18 cellular contexts compared by ENCODE assay signal in genomic region chr9:79382468-79382867, GRCh38.
DNase-seq lines count a peak whose midpoint lies in the region; ATAC-seq, FAIRE-seq and TF ChIP-seq lines count a peak whose summit lies in the region.
"Had no signal": no experiment of that assay in that cellular context is flagged by ENCODE, and none has a peak within 500 bp of the region (broad histone marks: within the 10 kb centered on the region; RNA-seq: fewer than 3 reads in every experiment).

No MANE protein-coding gene starts in this region.

- intact Hi-C loops in HepG2 (cut with micrococcal nuclease; ENCODE audit: unreplicated experiment), result no loop called here

- H3K36me3 ChIP-seq in mesendoderm (ENCODE audit: control insufficient read depth, insufficient read depth, low read length) (no peaks in the 10 kb centered on the region), HepG2 (replicated peaks in 1 of 2; ENCODE audit: control insufficient read depth in 1 of 2, insufficient read depth in 2 of 2, low read length in 2 of 2) (no peaks in the 10 kb centered on the region)
- H3K36me3 ChIP-seq: BE2C, esophagus squamous epithelium had no signal

- H3K9me3 Mint-ChIP-seq in WTC11, result peaks cover 22% of the 10 kb centered on the region

- WGBS in mesendoderm (ENCODE audit: extremely low coverage, insufficient coverage, low lambda C conversion rate), result no CpG with 5 or more reads among the region's 2 CpGs
- 3% methylated on average over 2 of the region's 2 CpGs for WGBS in HepG2 (ENCODE audit: low lambda C conversion rate)

- no peak overlapping the region for H3K23ac ChIP-seq in mesendoderm (ENCODE audit: low read length)

- no peak overlapping the region for H2AFZ ChIP-seq in HepG2 (ENCODE audit: low read length)
- H2AFZ ChIP-seq: PC-9 had no signal

- no peak overlapping the region for H3K4me2 ChIP-seq in mesendoderm (ENCODE audit: low read length)
- no peak overlapping the region for H3K4me2 ChIP-seq in HepG2 (ENCODE audit: low read depth, low read length)
- H3K4me2 ChIP-seq: PC-9 had no signal

- ATAC-seq in WTC11 (peak; percentile 34), HepG2 (no peak), GM21528 (IDR thresholded peaks at IDR 0.05; ENCODE audit: low FRiP score, unreplicated experiment) (no peak)
- ATAC-seq: body of pancreas, left cardiac atrium had no signal

- no peak overlapping the region for H2AK5ac ChIP-seq in mesendoderm (ENCODE audit: low read length)

- H4K20me1 ChIP-seq in HepG2 (ENCODE audit: insufficient read depth, low read length), result no peaks in the 10 kb centered on the region

- peaks cover 22% of the 10 kb centered on the region for H3K9me3 ChIP-seq in HepG2 (ENCODE audit: low read length)
- H3K9me3 ChIP-seq: BE2C, body of pancreas, esophagus squamous epithelium had no signal

- peak; percentile 44 for FAIRE-seq in HTR-8/SVneo (lab: Jason Lieb, UNC)
- no peak for FAIRE-seq in HepG2 (lab: Jason Lieb, UNC)

- peaks cover 16% of the 10 kb centered on the region for H3K4me1 Mint-ChIP-seq in WTC11

- no peak overlapping the region for H2BK15ac ChIP-seq in mesendoderm (replicated peaks; ENCODE audit: low read depth)

- H3K27me3 ChIP-seq in mesendoderm (ENCODE audit: insufficient read depth, low read length, poor library complexity) (no peaks in the 10 kb centered on the region), HepG2 (ENCODE audit: control insufficient read depth in 1 of 2, insufficient read depth in 2 of 2, low read length in 2 of 2) (no peaks in the 10 kb centered on the region)
- H3K27me3 ChIP-seq: BE2C, body of pancreas, esophagus squamous epithelium had no signal

- TF ChIP-seq RAD21 in HepG2 (CRISPR knock-in tag; IDR thresholded peaks at IDR 0.05), result no peak

- H3K27ac ChIP-seq in mesendoderm (ENCODE audit: low read depth, low read length) (no peak overlapping the region), HepG2 (ENCODE audit: extremely low read length, insufficient read depth, low read length) (no peak overlapping the region)
- H3K27ac ChIP-seq: body of pancreas, esophagus squamous epithelium, PC-9 had no signal

- peaks cover 5% of the 10 kb centered on the region for H3K4me1 ChIP-seq in mesendoderm (ENCODE audit: control insufficient read depth, low read depth, low read length)
- no peaks in the 10 kb centered on the region for H3K4me1 ChIP-seq in HepG2 (ENCODE audit: insufficient read depth, low read length)
- H3K4me1 ChIP-seq: BE2C, body of pancreas had no signal

- no peaks in the 10 kb centered on the region for H3K79me1 ChIP-seq in mesendoderm (ENCODE audit: low read length)

- CTCF ChIA-PET in WTC11 (lab: Charles Lee), result no interaction called here
- CTCF ChIA-PET in HepG2 (lab: Yijun Ruan, JAX; ENCODE audit: low intra/inter-chr PET ratio, low total read pairs), result no interaction called here

- no peak overlapping the region for H2BK5ac ChIP-seq in mesendoderm (ENCODE audit: low read length)

- no peak overlapping the region for H3K4me3 ChIP-seq in mesendoderm (ENCODE audit: low read length)
- H3K4me3 ChIP-seq in HepG2 (replicated peaks in 1 of 3; ENCODE audit: insufficient read depth in 1 of 3, low read depth in 2 of 3, low read length in 3 of 3), result no peak overlapping the region
- H3K4me3 ChIP-seq: body of pancreas, esophagus squamous epithelium, PC-9 had no signal

- no peak overlapping the region for H3K18ac ChIP-seq in mesendoderm (ENCODE audit: low read length)

- TF ChIP-seq EP300 in HepG2 (IDR thresholded peaks at IDR 0.05; ENCODE audit: low read depth in 2 of 2, low read length in 2 of 2) (no peak), HepG2 (CRISPR knock-in tag; IDR thresholded peaks at IDR 0.05; ENCODE audit: borderline replicate concordance) (no peak)

- H2BK120ac ChIP-seq in mesendoderm (ENCODE audit: low read depth, low read length), result no peak overlapping the region

- in situ Hi-C loops in HepG2 (cut with HindIII; ENCODE audit: extremely low pct_ligation_motif_present, low pct_unique_long_range_greater_than_20kb), result no loop called here

- peaks cover 7% of the 10 kb centered on the region for H3K36me3 Mint-ChIP-seq in WTC11
- H3K36me3 Mint-ChIP-seq: activated naive CD4-positive, alpha-beta T cell treated with anti-CD3 and anti-CD28 coated beads, Interleukin-2, amount 50 U/mL, for 72 hours had no signal

- no peak overlapping the region for H3K4ac ChIP-seq in mesendoderm (ENCODE audit: low read depth, low read length)

- no peaks in the 10 kb centered on the region for H3K79me2 ChIP-seq in mesendoderm (ENCODE audit: control insufficient read depth, insufficient read depth, low read length)
- H3K79me2 ChIP-seq in HepG2 (ENCODE audit: insufficient read depth, low read length), result no peaks in the 10 kb centered on the region

- TF ChIP-seq CTCF in WTC11 (IDR thresholded peaks at IDR 0.05), result no peak
- TF ChIP-seq CTCF in HepG2 (CRISPR knock-in tag; IDR thresholded peaks at IDR 0.05), result no peak

- H4K8ac ChIP-seq in mesendoderm (ENCODE audit: low read depth, low read length), result no peak overlapping the region

- no peak overlapping the region for H3K4me3 Mint-ChIP-seq in WTC11

- POLR2A ChIA-PET in WTC11 (lab: Charles Lee), result interaction anchor here (0.8 kb wide), 1 partner anchor 288 kb away, joined by 3 read pairs; no protein-coding TSS in a partner anchor
- POLR2A ChIA-PET in HepG2 (lab: Yijun Ruan, JAX), result no interaction called here

- H3K56ac ChIP-seq in mesendoderm (ENCODE audit: low read length), result no peak overlapping the region

- H3K27ac Mint-ChIP-seq in WTC11, result no peak overlapping the region
- H3K27ac Mint-ChIP-seq: activated naive CD4-positive, alpha-beta T cell treated with anti-CD3 and anti-CD28 coated beads, Interleukin-2, amount 50 U/mL, for 72 hours had no signal

- peak; percentile 10 for DNase-seq in Daoy (ENCODE audit: low read depth)
- DNase-seq in HTR-8/SVneo (ENCODE audit: insufficient read length, low spot score), result no peak
- DNase-seq in WTC11 (ENCODE audit: low spot score), result no peak
- DNase-seq in mesendoderm, result peak; percentile 80
- DNase-seq in HepG2 (ENCODE audit: low spot score), result no peak
- no peak for DNase-seq in NK-92 treated with Interleukin-12 subunit alpha and Interleukin-12 subunit beta, amount 100 ng/mL, for 24 hours (lab: John Stamatoyannopoulos, UW)
- DNase-seq: activated CD4-positive, alpha-beta T cell treated with anti-CD3 and anti-CD28 coated beads, Interleukin-2, amount 50 U/mL, for 1 hour; BE2C; body of pancreas; dermis blood vessel endothelial cell; esophagus squamous epithelium; left cardiac atrium; NCI-H146; PC-9; stimulated activated CD4-positive, alpha-beta T cell treated with anti-CD3 and anti-CD28 coated beads, Interleukin-2, amount 100 ng/mL, for 48 hours; T1000 had no signal

- no peak overlapping the region for H3K9ac ChIP-seq in mesendoderm (ENCODE audit: low read length)
- H3K9ac ChIP-seq in HepG2 (ENCODE audit: insufficient read depth, low read depth, low read length), result no peak overlapping the region

- no peak for TF ChIP-seq POLR2A in HepG2 (IDR thresholded peaks at IDR 0.05; ENCODE audit: insufficient read depth in 1 of 2, low read depth in 2 of 2, low read length in 2 of 2)

- no peak overlapping the region for H4K5ac ChIP-seq in mesendoderm (ENCODE audit: low read length)

- no peaks in the 10 kb centered on the region; the same call in 1 of the 2 replicates for H3K27me3 Mint-ChIP-seq in WTC11 (ENCODE audit: low read depth)

- BruUV-seq in HepG2 (replicated peaks; lab: Mats Ljungman, UMichigan), result no TSS peak

TF ChIP-seq in WTC11, 78 proteins besides CTCF, POLR2A, EP300 and RAD21 (continues in another document):
- TF ChIP-seq, protein P1, sequence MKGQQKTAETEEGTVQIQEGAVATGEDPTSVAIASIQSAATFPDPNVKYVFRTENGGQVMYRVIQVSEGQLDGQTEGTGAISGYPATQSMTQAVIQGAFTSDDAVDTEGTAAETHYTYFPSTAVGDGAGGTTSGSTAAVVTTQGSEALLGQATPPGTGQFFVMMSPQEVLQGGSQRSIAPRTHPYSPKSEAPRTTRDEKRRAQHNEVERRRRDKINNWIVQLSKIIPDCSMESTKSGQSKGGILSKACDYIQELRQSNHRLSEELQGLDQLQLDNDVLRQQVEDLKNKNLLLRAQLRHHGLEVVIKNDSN (CRISPR knock-in tag; IDR thresholded peaks at IDR 0.05), result no peak
- no peak for TF ChIP-seq ZBTB21 (CRISPR knock-in tag; IDR thresholded peaks at IDR 0.05; ENCODE audit: borderline replicate concordance)

TF ChIP-seq in HepG2, 621 proteins besides CTCF, POLR2A, EP300 and RAD21 (continues in another document):
- TF ChIP-seq ZNF337 (CRISPR knock-in tag; IDR thresholded peaks at IDR 0.05; ENCODE audit: borderline replicate concordance, low read depth) (no peak), KAT8 (CRISPR knock-in tag; IDR thresholded peaks at IDR 0.05) (no peak), ZNF33B (CRISPR knock-in tag; IDR thresholded peaks at IDR 0.05) (no peak), AGO2 (optimal IDR thresholded peaks at IDR 0.05; ENCODE audit: low read depth, low read length) (no peak), RFXAP (CRISPR knock-in tag; IDR thresholded peaks at IDR 0.05; ENCODE audit: borderline replicate concordance) (no peak), ZNF782 (CRISPR knock-in tag; IDR thresholded peaks at IDR 0.05; ENCODE audit: borderline replicate concordance) (no peak), MEIS1 (CRISPR knock-in tag; IDR thresholded peaks at IDR 0.05; ENCODE audit: borderline replicate concordance) (no peak), CBX5 (CRISPR knock-in tag; IDR thresholded peaks at IDR 0.05; ENCODE audit: borderline replicate concordance) (no peak), NFE2L2 (IDR thresholded peaks at IDR 0.05; ENCODE audit: low read length) (no peak), MXI1 (IDR thresholded peaks at IDR 0.05; ENCODE audit: borderline replicate concordance, low read depth, low read length) (no peak), ZNF160 (CRISPR knock-in tag; IDR thresholded peaks at IDR 0.05) (no peak), SMAD1 (CRISPR knock-in tag; IDR thresholded peaks at IDR 0.05; ENCODE audit: borderline replicate concordance, low read depth) (no peak), ZNF576 (CRISPR knock-in tag; IDR thresholded peaks at IDR 0.05) (no peak), REL (CRISPR knock-in tag; conservative IDR thresholded peaks at IDR 0.05) (no peak), ZBTB14 (CRISPR knock-in tag; IDR thresholded peaks at IDR 0.05) (no peak), PITX1 (CRISPR knock-in tag; IDR thresholded peaks at IDR 0.05) (no peak)

Comparison
In these comparisons a context has a peak if more than half of its experiments do, and no peak if none do; other contexts are left out.
1. DNase-seq: peak in Daoy (single experiment) and mesendoderm (single experiment); none in HTR-8/SVneo (single experiment), WTC11 (single experiment), HepG2 (single experiment) and NK-92 treated with Interleukin-12 subunit alpha and Interleukin-12 subunit beta, amount 100 ng/mL, for 24 hours (single experiment).